Comparison of ENCODE assay signal across 25 cellular contexts in the genomic region with DNA sequence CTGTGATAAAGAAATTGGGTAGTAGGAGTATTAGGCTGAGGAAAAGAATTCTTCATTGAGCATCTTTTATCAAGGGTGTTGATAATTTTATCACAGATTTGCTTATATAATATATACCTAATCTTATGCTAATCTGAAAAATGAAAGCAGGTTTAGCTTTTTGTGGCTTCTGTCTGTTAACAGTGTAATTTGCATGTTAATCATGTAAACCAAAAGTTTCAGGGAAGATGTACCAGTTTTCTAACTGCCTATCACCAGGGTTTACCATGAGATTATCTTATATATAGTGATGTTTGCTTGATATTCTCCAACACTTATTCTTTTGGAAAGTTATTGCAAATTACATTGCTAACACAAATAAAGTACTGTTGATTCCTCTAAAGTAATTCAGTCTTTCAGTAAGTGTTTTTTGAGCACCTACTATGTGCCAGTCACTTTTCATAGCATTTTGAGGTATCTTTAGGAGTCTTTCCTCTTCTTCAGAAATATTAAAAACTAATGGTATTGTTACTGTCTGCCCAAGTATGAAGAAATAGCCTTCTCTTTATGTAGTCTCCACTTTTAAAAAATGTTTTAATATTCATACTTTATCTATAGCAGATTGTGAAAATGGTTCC. TPM values are rescaled to one million over a fixed set of nuclear protein-coding genes. Genes with fewer than 3 reads are reported as not detected.
DNase-seq lines count a peak whose midpoint lies in the region; ATAC-seq, FAIRE-seq and TF ChIP-seq lines count a peak whose summit lies in the region.
"Had no signal": no experiment of that assay in that cellular context is flagged by ENCODE, and none has a peak within 500 bp of the region (broad histone marks: within the 10 kb centered on the region; RNA-seq: fewer than 3 reads in every experiment).

No MANE protein-coding gene starts in this region.

- no peak for DNase-seq in activated naive CD8-positive, alpha-beta T cell treated with anti-CD3 and anti-CD28 coated beads for 36 hours
- DNase-seq in RWPE2 (ENCODE audit: low spot score) (no peak), K562 (ENCODE audit: extremely low read depth in 1 of 4, low spot score in 3 of 4) (no peak), trophoblast cell (no peak), NCI-H2196 treated with DMSO at 0.1 percent for 48 hours (lab: John Stamatoyannopoulos, UW; ENCODE audit: unreplicated experiment) (no peak)
- DNase-seq in activated CD4-positive, alpha-beta T cell treated with anti-CD3 and anti-CD28 coated beads for 1 hour = no peak
- DNase-seq: CD4-positive, alpha-beta T cell; CD8-positive, alpha-beta memory T cell; DMS 273 treated with DMSO at 0.1 percent for 48 hours; DMS79; EL; GDM1; GOT3; HFFc6 had no signal

- TF ChIP-seq POLR2A in K562 (conservative IDR thresholded peaks at IDR 0.05) = no peak

- H2AK5ac ChIP-seq in trophoblast cell (ENCODE audit: low read length) = no peak overlapping the region

- CTCF ChIA-PET in K562 (lab: Yijun Ruan, JAX; ENCODE audit: low intra/inter-chr PET ratio) = no interaction called here

- no peak overlapping the region for H3K23ac ChIP-seq in trophoblast cell (ENCODE audit: low read length)

- H3K4ac ChIP-seq in trophoblast cell (ENCODE audit: low read depth, low read length) = no peak overlapping the region

- H3K14ac ChIP-seq in trophoblast cell (ENCODE audit: low read length) = no peak overlapping the region

- no peaks in the 10 kb centered on the region for H4K20me1 ChIP-seq in K562 (replicated peaks; ENCODE audit: control insufficient read depth, insufficient read depth, low read length)
- H4K20me1 ChIP-seq: BLaER1 treated with 17β-estradiol and CSF1 and Interleukin-3, amounts not matched to agents 10 nM and 100 nM had no signal

- no peak overlapping the region for H2BK5ac ChIP-seq in trophoblast cell (ENCODE audit: low read depth, low read length, poor library complexity)

- H3K79me2 ChIP-seq in K562 (ENCODE audit: control insufficient read depth, insufficient read depth, low read length) = no peaks in the 10 kb centered on the region
- no peaks in the 10 kb centered on the region for H3K79me2 ChIP-seq in trophoblast cell (ENCODE audit: control insufficient read depth, insufficient read depth, low read length, poor library complexity)

- no peak overlapping the region for H3K4me2 ChIP-seq in K562 (ENCODE audit: insufficient read depth, low read length)
- H3K4me2 ChIP-seq in trophoblast cell (ENCODE audit: low read length) = no peak overlapping the region
- H3K4me2 ChIP-seq: BLaER1 treated with 17β-estradiol and CSF1 and Interleukin-3, amounts not matched to agents 10 nM and 100 nM had no signal

- ATAC-seq in GM18867 (IDR thresholded peaks at IDR 0.05; ENCODE audit: unreplicated experiment) (peak; percentile 66), RWPE2 (ENCODE audit: low read depth) (no peak), K562 (no peak)
- ATAC-seq: GM12878 had no signal

- H3K9me3 ChIP-seq in RWPE2 (ENCODE audit: severe bottlenecking) (no peaks in the 10 kb centered on the region), K562 (replicated peaks; ENCODE audit: control insufficient read depth, insufficient read depth, low read depth, low read length) (no peaks in the 10 kb centered on the region), trophoblast cell (ENCODE audit: insufficient read depth, low read depth, low read length) (no peaks in the 10 kb centered on the region)
- H3K9me3 ChIP-seq: BLaER1 treated with 17β-estradiol and CSF1 and Interleukin-3, amounts not matched to agents 10 nM and 100 nM; HAP-1 had no signal

- POLR2A ChIA-PET in K562 (lab: Yijun Ruan, JAX) = no interaction called here

- H2BK120ac ChIP-seq in trophoblast cell (ENCODE audit: insufficient read depth, low read length, poor library complexity) = no peak overlapping the region

- peaks cover 20% of the 10 kb centered on the region for H3K4me1 ChIP-seq in RWPE2 (ENCODE audit: insufficient read depth, poor library complexity, severe bottlenecking)
- H3K4me1 ChIP-seq in K562 (replicated peaks in 1 of 2; ENCODE audit: control insufficient read depth in 2 of 2, insufficient read depth in 2 of 2, low read length in 2 of 2) = no peaks in the 10 kb centered on the region
- H3K4me1 ChIP-seq in trophoblast cell (ENCODE audit: control insufficient read depth in 1 of 2, insufficient read depth in 2 of 2, low read length in 2 of 2) = peaks cover 0 to 2% of the 10 kb centered on the region in 2 experiments
- H3K4me1 ChIP-seq: BLaER1 treated with 17β-estradiol and CSF1 and Interleukin-3, amounts not matched to agents 10 nM and 100 nM; HAP-1 had no signal

- in situ Hi-C loops in K562 (cut with MboI) = no loop called here

- FAIRE-seq in K562 (lab: Jason Lieb, UNC) = no peak
- FAIRE-seq: A204.1, D721Med, GM12878, H54 had no signal

- H3K36me3 ChIP-seq in RWPE2 (ENCODE audit: low read depth) (peaks cover 87% of the 10 kb centered on the region), K562 (ENCODE audit: control insufficient read depth, insufficient read depth, low read length) (peaks cover 55% of the 10 kb centered on the region), trophoblast cell (ENCODE audit: control insufficient read depth in 1 of 2, insufficient read depth in 2 of 2, low read length in 2 of 2) (peaks cover 10 to 11% of the 10 kb centered on the region in 2 experiments)

- no peaks in the 10 kb centered on the region for H3K27me3 ChIP-seq in RWPE2 (ENCODE audit: insufficient read depth, poor library complexity, severe bottlenecking)
- H3K27me3 ChIP-seq in K562 (ENCODE audit: control insufficient read depth in 2 of 2, insufficient read depth in 2 of 2, low read length in 2 of 2) = no peaks in the 10 kb centered on the region
- no peaks in the 10 kb centered on the region for H3K27me3 ChIP-seq in trophoblast cell (ENCODE audit: insufficient read depth, low read length)
- H3K27me3 ChIP-seq: BLaER1 treated with 17β-estradiol and CSF1 and Interleukin-3, amounts not matched to agents 10 nM and 100 nM had no signal

- no peak overlapping the region for H4K91ac ChIP-seq in trophoblast cell (ENCODE audit: low read depth, low read length)

- H3K9me3 Mint-ChIP-seq in activated naive CD8-positive, alpha-beta T cell (ENCODE audit: low read depth) = no peaks in the 10 kb centered on the region
- H3K9me3 Mint-ChIP-seq in activated naive CD8-positive, alpha-beta T cell treated with anti-CD3 and anti-CD28 coated beads for 36 hours = no peaks in the 10 kb centered on the region
- H3K9me3 Mint-ChIP-seq: CD14-positive monocyte; CD4-positive, alpha-beta T cell; CD8-positive, alpha-beta memory T cell; HFFc6 had no signal

- peak overlapping the region; percentile 7 for H3K27ac Mint-ChIP-seq in activated naive CD8-positive, alpha-beta T cell
- no peak overlapping the region for H3K27ac Mint-ChIP-seq in activated naive CD8-positive, alpha-beta T cell treated with anti-CD3 and anti-CD28 coated beads for 36 hours
- H3K27ac Mint-ChIP-seq: B cell; CD14-positive monocyte; CD4-positive, alpha-beta T cell; HFFc6 had no signal

- H2AFZ ChIP-seq in K562 (ENCODE audit: low read depth, low read length) (no peak overlapping the region), trophoblast cell (ENCODE audit: insufficient read depth, low read length, poor library complexity) (no peak overlapping the region)

- peak overlapping the region; percentile 87 for H3K27ac ChIP-seq in RWPE2 (ENCODE audit: poor library complexity, severe bottlenecking)
- no peak overlapping the region for H3K27ac ChIP-seq in K562 (ENCODE audit: extremely low read depth, low read depth, low read length)
- H3K27ac ChIP-seq in trophoblast cell (ENCODE audit: low read depth, low read length) = no peak overlapping the region
- H3K27ac ChIP-seq: 22Rv1; BLaER1 treated with 17β-estradiol and CSF1 and Interleukin-3, amounts not matched to agents 10 nM and 100 nM had no signal

- no TSS peak for BruUV-seq in K562 (replicated peaks; lab: Mats Ljungman, UMichigan)

- no peak overlapping the region for H3K4me3 Mint-ChIP-seq in activated naive CD8-positive, alpha-beta T cell
- H3K4me3 Mint-ChIP-seq in activated naive CD8-positive, alpha-beta T cell treated with anti-CD3 and anti-CD28 coated beads for 36 hours = no peak overlapping the region
- H3K4me3 Mint-ChIP-seq: B cell; CD14-positive monocyte; CD4-positive, alpha-beta T cell; CD8-positive, alpha-beta memory T cell; HFFc6 had no signal

- intact Hi-C loops in K562 (cut with micrococcal nuclease) = no loop called here

- TF ChIP-seq EP300 in K562 (IDR thresholded peaks at IDR 0.05; ENCODE audit: low read length) = no peak

- H3K9me1 ChIP-seq in K562 (ENCODE audit: control insufficient read depth, insufficient read depth, low read length) = no peaks in the 10 kb centered on the region

- H2BK12ac ChIP-seq in trophoblast cell (ENCODE audit: low read length) = no peak overlapping the region

- H4K12ac ChIP-seq in trophoblast cell (ENCODE audit: low read depth, low read length) = no peak overlapping the region

- H3K9ac ChIP-seq in K562 (ENCODE audit: insufficient read depth in 1 of 2, low read depth in 2 of 2, low read length in 2 of 2) (no peak overlapping the region), trophoblast cell (ENCODE audit: low read length) (no peak overlapping the region)
- H3K9ac ChIP-seq: BLaER1 treated with 17β-estradiol and CSF1 and Interleukin-3, amounts not matched to agents 10 nM and 100 nM had no signal

- H3K27me3 Mint-ChIP-seq in activated naive CD8-positive, alpha-beta T cell = no peaks in the 10 kb centered on the region
- no peaks in the 10 kb centered on the region for H3K27me3 Mint-ChIP-seq in activated naive CD8-positive, alpha-beta T cell treated with anti-CD3 and anti-CD28 coated beads for 36 hours
- H3K27me3 Mint-ChIP-seq: B cell; CD4-positive, alpha-beta T cell; CD8-positive, alpha-beta memory T cell had no signal

- H3K18ac ChIP-seq in trophoblast cell (ENCODE audit: low read length) = no peak overlapping the region

- no peak overlapping the region for H3K4me3 ChIP-seq in RWPE2 (ENCODE audit: severe bottlenecking)
- H3K4me3 ChIP-seq in K562 = no peak overlapping the region
- no peak overlapping the region for H3K4me3 ChIP-seq in trophoblast cell (ENCODE audit: low read depth, low read length)
- H3K4me3 ChIP-seq: BLaER1 treated with 17β-estradiol and CSF1 and Interleukin-3, amounts not matched to agents 10 nM and 100 nM; GM12878; HAP-1 had no signal

- no peak for TF ChIP-seq CTCF in RWPE2 (IDR thresholded peaks at IDR 0.05; ENCODE audit: poor library complexity, severe bottlenecking)
- no peak for TF ChIP-seq CTCF in K562 (IDR thresholded peaks at IDR 0.05 in 2 of 3, conservative IDR thresholded peaks at IDR 0.05 in 1 of 3; ENCODE audit: insufficient read depth in 2 of 3, low read depth in 1 of 3, low read length in 3 of 3)

- peaks cover 6% of the 10 kb centered on the region for H3K4me1 Mint-ChIP-seq in activated naive CD8-positive, alpha-beta T cell (ENCODE audit: low read depth)
- peaks cover 13% of the 10 kb centered on the region for H3K4me1 Mint-ChIP-seq in activated naive CD8-positive, alpha-beta T cell treated with anti-CD3 and anti-CD28 coated beads for 36 hours
- H3K4me1 Mint-ChIP-seq: B cell; CD14-positive monocyte; CD8-positive, alpha-beta memory T cell had no signal

- H3K79me1 ChIP-seq in trophoblast cell (ENCODE audit: low read length) = no peaks in the 10 kb centered on the region

- peaks cover 2% of the 10 kb centered on the region for H3K36me3 Mint-ChIP-seq in activated naive CD8-positive, alpha-beta T cell
- H3K36me3 Mint-ChIP-seq in activated naive CD8-positive, alpha-beta T cell treated with anti-CD3 and anti-CD28 coated beads for 36 hours = peaks cover 4% of the 10 kb centered on the region

- no peak overlapping the region for H4K8ac ChIP-seq in trophoblast cell (ENCODE audit: low read depth, low read length)

- TF ChIP-seq RAD21 in K562 (CRISPR knock-in tag; conservative IDR thresholded peaks at IDR 0.05 in 1 of 2, IDR thresholded peaks at IDR 0.05 in 1 of 2) = no peak

RNA-seq across cellular contexts. Expression of gene GCC2, which starts 41.6 kb away (rescaled TPM):
- 10 to 100 TPM; 36.9 to 43.6 TPM for total RNA-seq in activated naive CD8-positive, alpha-beta T cell treated with anti-CD3 and anti-CD28 coated beads for 36 hours
- total RNA-seq in K562 (2011; cell fraction: chromatin; rRNA removed; ENCODE audit: low replicate concordance) = 21.1 and 144 TPM in 2 replicates
- total RNA-seq in K562 (2011; cell fraction: nucleolus; rRNA removed) = 11.8 and 15.8 TPM in 2 replicates
- 42.5 and 74.7 TPM in 2 replicates for total RNA-seq in K562 (2011; cell fraction: nucleoplasm; rRNA removed)
- 11.0 and 15.5 TPM in 2 replicates for total RNA-seq in K562 (2014; rRNA removed)
- total RNA-seq in K562 (2014; rRNA removed; fragmentation: Illumina TruSeq; extraction: Trizol) = 35.7 and 46.1 TPM in 2 replicates
- total RNA-seq in K562 (2015; rRNA removed; fragmentation: Illumina TruSeq; extraction: Trizol) = 20.1 and 24.4 TPM in 2 replicates
- 23.5 and 26.4 TPM in 2 replicates for total RNA-seq in K562 (2021)
- 16.0 and 19.9 TPM in 2 replicates for polyA plus RNA-seq in K562 (2011; rRNA removed)
- 1.7 and 5.0 TPM in 2 replicates for polyA plus RNA-seq in K562 (2011; cell fraction: cytosol; rRNA removed)
- 11.7 and 14.6 TPM in 2 replicates for polyA plus RNA-seq in K562 (2011; cell fraction: nucleus; rRNA removed)
- polyA plus RNA-seq in K562 (2012) = 14.8 and 22.7 TPM in 2 replicates
- 23.6 and 29.5 TPM in 2 replicates for polyA plus RNA-seq in K562 (2014; fragmentation: Illumina TruSeq; extraction: Trizol)
- 10 to 100 TPM; 11.4 to 19.5 TPM for polyA plus RNA-seq in K562 (2014; fragmentation: Nextera tagmentation; extraction: Ambion mirVana)
- 11.7 and 19.3 TPM in 2 replicates for polyA plus RNA-seq in K562 (2014; rRNA removed)
- polyA minus RNA-seq in K562 (2011; rRNA and poly(A)+ RNA removed) = 31.6 and 46.0 TPM in 2 replicates
- polyA minus RNA-seq in K562 (2011; cell fraction: cytosol; rRNA and poly(A)+ RNA removed) = 10.2 and 11.3 TPM in 2 replicates
- polyA minus RNA-seq in K562 (2011; cell fraction: nucleus; rRNA and poly(A)+ RNA removed) = 23.0 and 38.0 TPM in 2 replicates
- polyA plus RNA-seq in trophoblast cell (2013) = 33.2 and 33.7 TPM in 2 replicates

RNA-seq across cellular contexts. Expression of gene LIMS1, which starts 43.7 kb away (rescaled TPM):
- 10 to 100 TPM; 39.6 to 44.9 TPM for total RNA-seq in activated naive CD8-positive, alpha-beta T cell treated with anti-CD3 and anti-CD28 coated beads for 36 hours
- 55.2 and 62.7 TPM in 2 replicates for total RNA-seq in K562 (2011; cell fraction: chromatin; rRNA removed; ENCODE audit: low replicate concordance)
- total RNA-seq in K562 (2011; cell fraction: nucleolus; rRNA removed) = 33.2 and 44.6 TPM in 2 replicates
- 63.0 and 105 TPM in 2 replicates for total RNA-seq in K562 (2011; cell fraction: nucleoplasm; rRNA removed)
- 104 and 112 TPM in 2 replicates for total RNA-seq in K562 (2014; rRNA removed)
- total RNA-seq in K562 (2014; rRNA removed; fragmentation: Illumina TruSeq; extraction: Trizol) = 77.7 and 84.8 TPM in 2 replicates
- 53.2 and 57.7 TPM in 2 replicates for total RNA-seq in K562 (2015; rRNA removed; fragmentation: Illumina TruSeq; extraction: Trizol)
- 86.8 and 101 TPM in 2 replicates for total RNA-seq in K562 (2021)
- 94.6 and 134 TPM in 2 replicates for polyA plus RNA-seq in K562 (2011; rRNA removed)
- polyA plus RNA-seq in K562 (2011; cell fraction: cytosol; rRNA removed) = 104 and 114 TPM in 2 replicates
- polyA plus RNA-seq in K562 (2011; cell fraction: nucleus; rRNA removed) = 21.4 and 26.6 TPM in 2 replicates
- polyA plus RNA-seq in K562 (2012) = 76.8 and 98.5 TPM in 2 replicates
- 87.3 and 98.5 TPM in 2 replicates for polyA plus RNA-seq in K562 (2014; fragmentation: Illumina TruSeq; extraction: Trizol)
- 10 to 100 TPM; 52.8 to 81.0 TPM for polyA plus RNA-seq in K562 (2014; fragmentation: Nextera tagmentation; extraction: Ambion mirVana)
- polyA plus RNA-seq in K562 (2014; rRNA removed) = 59.6 and 66.6 TPM in 2 replicates
- polyA minus RNA-seq in K562 (2011; rRNA and poly(A)+ RNA removed) = 181 and 244 TPM in 2 replicates
- polyA minus RNA-seq in K562 (2011; cell fraction: cytosol; rRNA and poly(A)+ RNA removed) = 71.3 and 74.7 TPM in 2 replicates
- polyA minus RNA-seq in K562 (2011; cell fraction: nucleus; rRNA and poly(A)+ RNA removed) = 20.7 and 31.4 TPM in 2 replicates
- polyA plus RNA-seq in trophoblast cell (2013) = 60.3 and 62.4 TPM in 2 replicates
